Comparison of ENCODE assay signal across 8 cellular contexts in genomic region chr1:91529856-91530255, GRCh38. TPM values are rescaled to one million over a fixed set of nuclear protein-coding genes. Genes with fewer than 3 reads are reported as not detected.
DNase-seq lines count a peak whose midpoint lies in the region; FAIRE-seq and TF ChIP-seq lines count a peak whose summit lies in the region.

No MANE protein-coding gene starts in this region.

- peaks cover 2% of the 10 kb centered on the region for H3K36me3 Mint-ChIP-seq in neural crest cell (ENCODE audit: low read depth)
- H3K36me3 Mint-ChIP-seq in activated naive CD8-positive, alpha-beta T cell treated with anti-CD3 and anti-CD28 coated beads for 36 hours, result peaks cover 14% of the 10 kb centered on the region

- no peaks in the 10 kb centered on the region for H3K36me3 ChIP-seq in bronchial epithelial cell (ENCODE audit: control insufficient read depth, insufficient read depth, low read length)

- peaks cover 15% of the 10 kb centered on the region for H3K4me1 Mint-ChIP-seq in neural crest cell
- peaks cover 8% of the 10 kb centered on the region for H3K4me1 Mint-ChIP-seq in activated naive CD8-positive, alpha-beta T cell treated with anti-CD3 and anti-CD28 coated beads for 36 hours

- H3K27me3 ChIP-seq in bronchial epithelial cell (ENCODE audit: control insufficient read depth, insufficient read depth, low read length), result no peaks in the 10 kb centered on the region

- no peaks in the 10 kb centered on the region for H3K9me3 Mint-ChIP-seq in neural crest cell
- H3K9me3 Mint-ChIP-seq in activated naive CD8-positive, alpha-beta T cell treated with anti-CD3 and anti-CD28 coated beads for 36 hours, result no peaks in the 10 kb centered on the region

- peak; percentile 47 for TF ChIP-seq CTCF in bronchial epithelial cell (IDR thresholded peaks at IDR 0.05; ENCODE audit: insufficient read depth, low read length, severe bottlenecking)
- TF ChIP-seq CTCF in neural crest cell (conservative IDR thresholded peaks at IDR 0.05), result peak; percentile 56

- no peak for FAIRE-seq in bronchial epithelial cell (lab: Jason Lieb, UNC)

- no peak overlapping the region for H3K4me3 ChIP-seq in bronchial epithelial cell (ENCODE audit: low read depth, low read length)

- DNase-seq in NCI-H1105 treated with DMSO at 0.1 percent for 48 hours (lab: John Stamatoyannopoulos, UW) (peak; percentile 20), NCI-H1105 (lab: John Stamatoyannopoulos, UW) (no peak), LHCN-M2 (ENCODE audit: low read depth) (peak; percentile 45), bronchial epithelial cell (ENCODE audit: low read depth) (peak; percentile 77), neural crest cell (ENCODE audit: low read depth, low spot score) (no peak), 8988T (no peak), SKM-1 (lab: John Stamatoyannopoulos, UW; ENCODE audit: unreplicated experiment) (no peak)
- DNase-seq in activated naive CD8-positive, alpha-beta T cell treated with anti-CD3 and anti-CD28 coated beads for 36 hours, result no peak

- H3K4me3 Mint-ChIP-seq in neural crest cell, result no peak overlapping the region
- H3K4me3 Mint-ChIP-seq in activated naive CD8-positive, alpha-beta T cell treated with anti-CD3 and anti-CD28 coated beads for 36 hours, result no peak overlapping the region

- H3K27ac Mint-ChIP-seq in neural crest cell (ENCODE audit: unreplicated experiment), result no peak overlapping the region
- H3K27ac Mint-ChIP-seq in activated naive CD8-positive, alpha-beta T cell treated with anti-CD3 and anti-CD28 coated beads for 36 hours, result no peak overlapping the region

- H3K27me3 Mint-ChIP-seq in neural crest cell (ENCODE audit: low read depth), result no peaks in the 10 kb centered on the region
- H3K27me3 Mint-ChIP-seq in activated naive CD8-positive, alpha-beta T cell treated with anti-CD3 and anti-CD28 coated beads for 36 hours, result no peaks in the 10 kb centered on the region

RNA-seq across cellular contexts. Expression of gene CDC7, which starts 29.2 kb away (rescaled TPM):
- total RNA-seq in LHCN-M2 (2014; rRNA removed) (13.0 and 14.5 TPM in 2 replicates), bronchial epithelial cell (0.64 and 2.1 TPM in 2 replicates), neural crest cell (62.8 and 64.8 TPM in 2 replicates)
- polyA plus RNA-seq in LHCN-M2 (2012), result 2.0 TPM
- total RNA-seq in activated naive CD8-positive, alpha-beta T cell treated with anti-CD3 and anti-CD28 coated beads for 36 hours, result 10 to 100 TPM; 25.7 to 26.0 TPM

Comparison
In these comparisons a context has a peak if more than half of its experiments do, and no peak if none do; other contexts are left out.
1. DNase-seq: peak in NCI-H1105 treated with DMSO at 0.1 percent for 48 hours (single experiment), LHCN-M2 (single experiment) and bronchial epithelial cell (single experiment); none in NCI-H1105 (single experiment), neural crest cell (single experiment), 8988T (single experiment), SKM-1 (single experiment) and activated naive CD8-positive, alpha-beta T cell treated with anti-CD3 and anti-CD28 coated beads for 36 hours (single experiment).